8 cellular contexts compared by ENCODE assay signal in genomic region chr6:157245486-157245885, GRCh38.
"Had no signal": no experiment of that assay in that cellular context is flagged by ENCODE, and none has a peak within 500 bp of the region (broad histone marks: within the 10 kb centered on the region; RNA-seq: fewer than 3 reads in every experiment).

No MANE protein-coding gene starts in this region.

- H3K4me3 Mint-ChIP-seq: activated naive CD4-positive, alpha-beta T cell treated with anti-CD3 and anti-CD28 coated beads, Interleukin-2, amount 50 U/mL, for 24 hours; stimulated activated effector memory CD8-positive, alpha-beta T cell treated with anti-CD3 and anti-CD28 coated beads, Interleukin-12 subunit alpha, Interleukin-12 subunit beta, amount 100 ng/mL, for 72 hours had no signal

- H3K4me1 Mint-ChIP-seq: activated naive CD4-positive, alpha-beta T cell treated with anti-CD3 and anti-CD28 coated beads, Interleukin-2, amount 50 U/mL, for 24 hours; stimulated activated effector memory CD8-positive, alpha-beta T cell treated with anti-CD3 and anti-CD28 coated beads, Interleukin-12 subunit alpha, Interleukin-12 subunit beta, amount 100 ng/mL, for 72 hours had no signal

- H3K36me3 Mint-ChIP-seq: stimulated activated effector memory CD8-positive, alpha-beta T cell treated with anti-CD3 and anti-CD28 coated beads, Interleukin-12 subunit alpha, Interleukin-12 subunit beta, amount 100 ng/mL, for 72 hours had no signal

- DNase-seq: activated effector memory CD4-positive, alpha-beta T cell treated with Interleukin-2 at 50 U/mL for 16 hours; amniotic stem cell; gastrocnemius medialis; kidney; T-helper 2 cell had no signal

- H3K27me3 Mint-ChIP-seq: activated naive CD4-positive, alpha-beta T cell treated with anti-CD3 and anti-CD28 coated beads, Interleukin-2, amount 50 U/mL, for 24 hours had no signal

- H3K27ac Mint-ChIP-seq: activated naive CD4-positive, alpha-beta T cell treated with anti-CD3 and anti-CD28 coated beads, Interleukin-2, amount 50 U/mL, for 24 hours; stimulated activated effector memory CD8-positive, alpha-beta T cell treated with anti-CD3 and anti-CD28 coated beads, Interleukin-12 subunit alpha, Interleukin-12 subunit beta, amount 100 ng/mL, for 72 hours had no signal

- ATAC-seq: activated CD4-positive, CD25-positive, alpha-beta regulatory T cell treated with anti-CD3 and anti-CD28 coated beads, Interleukin-2, amount 50 U/mL, for 24 hours; gastrocnemius medialis; stimulated activated effector memory CD8-positive, alpha-beta T cell treated with anti-CD3 and anti-CD28 coated beads, Interleukin-12 subunit alpha, Interleukin-12 subunit beta, amount 100 ng/mL, for 72 hours had no signal

- H3K9me3 Mint-ChIP-seq: activated naive CD4-positive, alpha-beta T cell treated with anti-CD3 and anti-CD28 coated beads, Interleukin-2, amount 50 U/mL, for 24 hours had no signal
